In genomic region chr6:137217801-137218472, GRCh38 we compare ENCODE assay signal across 8 cellular contexts. TPM values are rescaled to one million over a fixed set of nuclear protein-coding genes. Genes with fewer than 3 reads are reported as not detected.
DNase-seq lines count a peak whose midpoint lies in the region; ATAC-seq and TF ChIP-seq lines count a peak whose summit lies in the region.

No MANE protein-coding gene starts in this region.

- H3K27ac Mint-ChIP-seq in CD14-positive monocyte (peak overlapping the region; percentile 99 to 100 (median 100)), HFFc6 (peak overlapping the region; percentile 100)

- no peaks in the 10 kb centered on the region for H4K20me1 ChIP-seq in neural cell (ENCODE audit: insufficient read depth)

- no peak for TF ChIP-seq RAD21 in neural cell (conservative IDR thresholded peaks at IDR 0.05)

- intact Hi-C loops in CD14-positive monocyte (cut with micrococcal nuclease): loop anchor here in 1 of 2 donors (2.0 to 5.0 kb wide), 3 partner anchors 23 to 94 kb away; no protein-coding TSS in a partner anchor

- H3K9me3 Mint-ChIP-seq in CD14-positive monocyte (peaks cover 0 to 1% (median 0%) of the 10 kb centered on the region in 7 donors), HFFc6 (no peaks in the 10 kb centered on the region)

- no peak for TF ChIP-seq EP300 in neural cell (conservative IDR thresholded peaks at IDR 0.05; ENCODE audit: poor library complexity, severe bottlenecking)

- H2AFZ ChIP-seq in neural cell (ENCODE audit: low read depth, low read length): no peak overlapping the region

- H3F3A ChIP-seq in neural cell (ENCODE audit: insufficient read depth, low read length, poor library complexity, severe bottlenecking): no peaks in the 10 kb centered on the region

- H3K4me3 Mint-ChIP-seq in CD14-positive monocyte (peak overlapping the region; percentile 94 to 99), HFFc6 (peak overlapping the region; percentile 100)

- TF ChIP-seq CTCF in CD14-positive monocyte (IDR thresholded peaks at IDR 0.05) (no peak), HFFc6 (IDR thresholded peaks at IDR 0.05) (no peak), neural cell (IDR thresholded peaks at IDR 0.05; ENCODE audit: poor library complexity, severe bottlenecking) (no peak)

- ATAC-seq in HG02571 (IDR thresholded peaks at IDR 0.05; ENCODE audit: unreplicated experiment): no peak

- H3K36me3 Mint-ChIP-seq in CD14-positive monocyte (peaks cover 41 to 49% of the 10 kb centered on the region in 2 donors), HFFc6 (ENCODE audit: low read depth) (peaks cover 4% of the 10 kb centered on the region)

- no peaks in the 10 kb centered on the region for H3K9me3 ChIP-seq in neural cell (ENCODE audit: low read length)

- H3K36me3 ChIP-seq in neural cell (ENCODE audit: insufficient read depth, low read length): no peaks in the 10 kb centered on the region

- H3K27me3 Mint-ChIP-seq in CD14-positive monocyte (ENCODE audit: low read depth in 3 of 3) (peaks cover 0 to 4% (median 0%) of the 10 kb centered on the region in 3 donors), HFFc6 (ENCODE audit: insufficient read depth) (peaks cover 2% of the 10 kb centered on the region; the same call in 1 of the 2 replicates)

- H3K4me3 ChIP-seq in neural cell (ENCODE audit: low read length): peak overlapping the region; percentile 96

- peak overlapping the region; percentile 63 for H3K4me2 ChIP-seq in neural cell (ENCODE audit: low read length)

- DNase-seq in CD14-positive monocyte (ENCODE audit: low spot score) (peak; percentile 84), HFFc6 (peak; percentile 32), UCSD-AML1 (lab: John Stamatoyannopoulos, UW; ENCODE audit: unreplicated experiment) (peak; percentile 20), fibroblast of peridontal ligament (ENCODE audit: extremely low read depth) (peak; percentile 57), activated gamma-delta T cell (lab: John Stamatoyannopoulos, UW) (no peak), HPDE6-E6E7 (ENCODE audit: extremely low spot score) (no peak)

- H3K4me1 Mint-ChIP-seq in CD14-positive monocyte: peaks cover 75% of the 10 kb centered on the region
- H3K4me1 Mint-ChIP-seq in HFFc6 (ENCODE audit: low read depth): peaks cover 61% of the 10 kb centered on the region

- no peaks in the 10 kb centered on the region for H3K9me2 ChIP-seq in neural cell (ENCODE audit: insufficient read depth, low read length)

- H3K9ac ChIP-seq in neural cell (ENCODE audit: low read length): peak overlapping the region; percentile 93

- H3K27me3 ChIP-seq in neural cell (ENCODE audit: insufficient read depth, low read depth, low read length): no peaks in the 10 kb centered on the region

- peak overlapping the region; percentile 92 for H3K27ac ChIP-seq in neural cell (ENCODE audit: low read length)

- peaks cover 50% of the 10 kb centered on the region for H3K79me2 ChIP-seq in neural cell (replicated peaks; ENCODE audit: insufficient read depth, low read length)

TF ChIP-seq in neural cell, 6 proteins besides CTCF, POLR2A, EP300 and RAD21:
- TF ChIP-seq TAF1 (IDR thresholded peaks at IDR 0.05; ENCODE audit: low read depth) (peak; percentile 44), EZH2 (IDR thresholded peaks at IDR 0.05; ENCODE audit: borderline replicate concordance, insufficient read depth, low read length, poor library complexity, severe bottlenecking) (no peak)

RNA-seq across cellular contexts. Expression of gene IFNGR1, which starts 1.2 kb away (rescaled TPM):
- 100 to 1,000 TPM; 364 to 372 TPM for polyA plus RNA-seq in CD14-positive monocyte
- 10 to 100 TPM; 24.1 to 29.0 (median 26.1) TPM for total RNA-seq in HFFc6 (2021; fragmentation: NEBNext Ultra II Directional; extraction: Animal tissue kit (Norgen Biotek cat#: 25700))
- polyA plus RNA-seq in neural cell: 49.5 and 57.2 TPM in 2 replicates
- 64.5 and 66.2 TPM in 2 replicates for polyA minus RNA-seq in neural cell

RNA-seq across cellular contexts. Expression of gene IL22RA2, which starts 44.5 kb away (rescaled TPM):
- polyA plus RNA-seq in CD14-positive monocyte: not detected
- not detected for total RNA-seq in HFFc6 (2021; fragmentation: NEBNext Ultra II Directional; extraction: Animal tissue kit (Norgen Biotek cat#: 25700))
- not detected in 2 replicates for polyA plus RNA-seq in neural cell
- not detected in 2 replicates for polyA minus RNA-seq in neural cell

Comparison
In these comparisons a context has a peak if more than half of its experiments do, and no peak if none do; other contexts are left out.
1. DNase-seq: peak in CD14-positive monocyte (single experiment), HFFc6 (single experiment), UCSD-AML1 (single experiment) and fibroblast of peridontal ligament (single experiment); none in activated gamma-delta T cell (single experiment) and HPDE6-E6E7 (single experiment).